10 cellular contexts compared by ENCODE assay signal in genomic region chr3:160180581-160181216, GRCh38. TPM values are rescaled to one million over a fixed set of nuclear protein-coding genes. Genes with fewer than 3 reads are reported as not detected.
DNase-seq lines count a peak whose midpoint lies in the region; FAIRE-seq and TF ChIP-seq lines count a peak whose summit lies in the region.
"Had no signal": no experiment of that assay in that cellular context is flagged by ENCODE, and none has a peak within 500 bp of the region (broad histone marks: within the 10 kb centered on the region; RNA-seq: fewer than 3 reads in every experiment).

No MANE protein-coding gene starts in this region.

- no peak overlapping the region for H3K4me2 ChIP-seq in Karpas-422 (ENCODE audit: low read depth, low read length, poor library complexity, severe bottlenecking)

- no peaks in the 10 kb centered on the region for H3K9me3 ChIP-seq in muscle layer of colon (ENCODE audit: low read length)
- H3K9me3 ChIP-seq in Karpas-422 (ENCODE audit: low read length): no peaks in the 10 kb centered on the region

- peak overlapping the region; percentile 58 for H3K27ac ChIP-seq in C4-2B
- H3K27ac ChIP-seq in muscle layer of colon (ENCODE audit: low read depth, low read length): peak overlapping the region; percentile 69
- H3K27ac ChIP-seq in Karpas-422 (ENCODE audit: low read length): no peak overlapping the region

- H3K9ac ChIP-seq in muscle layer of colon (ENCODE audit: low read length): no peak overlapping the region
- no peak overlapping the region for H3K9ac ChIP-seq in Karpas-422 (ENCODE audit: low read length)

- peak; percentile 85 for DNase-seq in KBM-7
- peak; percentile 22 for DNase-seq in cerebellar cortex (ENCODE audit: low spot score)
- no peak for DNase-seq in D721Med (ENCODE audit: insufficient read length, low spot score)
- no peak for DNase-seq in Karpas-422
- DNase-seq in HUDEP-2 (lab: John Stamatoyannopoulos, UW; ENCODE audit: unreplicated experiment in 76 of 76): no peak
- no peak for DNase-seq in foreskin melanocyte
- DNase-seq: naive thymus-derived CD8-positive, alpha-beta T cell; NCI-H2107 had no signal

- no peak overlapping the region for H2AFZ ChIP-seq in Karpas-422 (ENCODE audit: low read length)

- H4K20me1 ChIP-seq in Karpas-422 (ENCODE audit: insufficient read depth, low read depth, low read length): no peaks in the 10 kb centered on the region

- in situ Hi-C loops in KBM-7 (cut with MboI; ENCODE audit: low pct_unique_long_range_greater_than_20kb, low sequenced_read_pairs): no loop called here

- no peaks in the 10 kb centered on the region for H3K79me2 ChIP-seq in Karpas-422 (ENCODE audit: low read length)

- H3K4me1 ChIP-seq in muscle layer of colon (ENCODE audit: insufficient read depth, low read length) (peaks cover 51% of the 10 kb centered on the region), Karpas-422 (ENCODE audit: low read length) (peaks cover 5% of the 10 kb centered on the region; the same call in 1 of the 2 replicates)

- TF ChIP-seq CTCF in C4-2B (conservative IDR thresholded peaks at IDR 0.05) (no peak), D721Med (IDR thresholded peaks at IDR 0.05; ENCODE audit: insufficient read depth, missing control alignments) (no peak)

- H3K36me3 ChIP-seq in muscle layer of colon (ENCODE audit: insufficient read depth, low read length): no peaks in the 10 kb centered on the region
- no peaks in the 10 kb centered on the region for H3K36me3 ChIP-seq in Karpas-422 (ENCODE audit: insufficient read depth, low read length)

- H3K4me3 ChIP-seq in muscle layer of colon (ENCODE audit: low read depth in 1 of 2, low read length in 2 of 2): peak overlapping the region in 1 of 2 donors; percentile 35
- H3K4me3 ChIP-seq in Karpas-422 (ENCODE audit: low read length): no peak overlapping the region

- H3K9me2 ChIP-seq in Karpas-422 (replicated peaks; ENCODE audit: insufficient read depth, low read length): no peaks in the 10 kb centered on the region

- FAIRE-seq in D721Med (lab: Jason Lieb, UNC): no peak

- H3K27me3 ChIP-seq in muscle layer of colon (ENCODE audit: control insufficient read depth in 1 of 2, insufficient read depth in 2 of 2, low read length in 2 of 2) (no peaks in the 10 kb centered on the region), Karpas-422 (ENCODE audit: low read length) (no peaks in the 10 kb centered on the region)

RNA-seq across cellular contexts. Expression of gene C3orf80, which starts 44.5 kb away (rescaled TPM):
- total RNA-seq in Karpas-422 (2014; rRNA removed; shearing (Covaris generic); ENCODE audit: low replicate concordance): not detected in 2 replicates
- total RNA-seq: naive thymus-derived CD8-positive, alpha-beta T cell had no signal

Comparison
In these comparisons a context has a peak if more than half of its experiments do, and no peak if none do; other contexts are left out.
1. DNase-seq: peak in KBM-7 (single experiment) and cerebellar cortex (single experiment); none in D721Med (single experiment), Karpas-422 (single experiment), HUDEP-2 (0 of 76) and foreskin melanocyte (single experiment).